In genomic region chr3:43185656-43186375, GRCh38 we compare ENCODE assay signal across 23 cellular contexts.
DNase-seq lines count a peak whose midpoint lies in the region; ATAC-seq, FAIRE-seq and TF ChIP-seq lines count a peak whose summit lies in the region.
"Had no signal": no experiment of that assay in that cellular context is flagged by ENCODE, and none has a peak within 500 bp of the region (broad histone marks: within the 10 kb centered on the region; RNA-seq: fewer than 3 reads in every experiment).

No MANE protein-coding gene starts in this region.

- H3K4me2 ChIP-seq in astrocyte (ENCODE audit: low read length): no peak overlapping the region
- H3K4me2 ChIP-seq: A549, SK-N-SH had no signal

- CTCF ChIA-PET in HEK293 (lab: Yijun Ruan, JAX): interaction anchor here (1.1 kb wide), 1 partner anchor 30 kb away, joined by 4 read pairs; no protein-coding TSS in a partner anchor

- H3K9ac ChIP-seq in astrocyte (ENCODE audit: low read length) (no peak overlapping the region), colonic mucosa (ENCODE audit: low read depth in 2 of 2, low read length in 2 of 2) (no peak overlapping the region)
- H3K9ac ChIP-seq: SK-N-SH had no signal

- H3K9me3 Mint-ChIP-seq in astrocyte (ENCODE audit: unreplicated experiment): peaks cover 6% of the 10 kb centered on the region
- no peaks in the 10 kb centered on the region for H3K9me3 Mint-ChIP-seq in stimulated activated naive B cell treated with anti-CD40 and anti-IgM and Interleukin-4, amounts not matched to agents 10 μg/mL and 1 μg/mL and 100 μg/mL, for 72 hours

- ATAC-seq in HG03378 (IDR thresholded peaks at IDR 0.05; ENCODE audit: unreplicated experiment) (no peak), HG02623 (IDR thresholded peaks at IDR 0.05; ENCODE audit: unreplicated experiment) (no peak)
- no peak for ATAC-seq in stimulated activated naive B cell treated with anti-CD40 and anti-IgM and Interleukin-4, amounts not matched to agents 10 μg/mL and 1 μg/mL and 100 μg/mL, for 72 hours (replicated peaks)
- ATAC-seq: A549; activated CD8-positive, alpha-beta memory T cell treated with anti-CD3 and anti-CD28 coated beads, Interleukin-2, amount 10 ng/mL, durations not matched to agents 7 days and 5 days; HCT116; Panc1; stimulated activated naive CD8-positive, alpha-beta T cell treated with anti-CD3 and anti-CD28 coated beads, Interleukin-15, Interleukin-2, amounts not matched to agents 100 U/mL and 50 U/mL, for 24 hours had no signal

- H3K27me3 ChIP-seq in astrocyte (ENCODE audit: insufficient read depth, low read length) (no peaks in the 10 kb centered on the region), colonic mucosa (no peaks in the 10 kb centered on the region)
- H3K27me3 ChIP-seq: right atrium auricular region, tibial nerve had no signal

- no peak overlapping the region for H3K27ac ChIP-seq in HEK293 (ENCODE audit: extremely low read depth, low read depth, low read length)
- H3K27ac ChIP-seq in astrocyte (ENCODE audit: low read depth, low read length): no peak overlapping the region
- no peak overlapping the region for H3K27ac ChIP-seq in colonic mucosa
- H3K27ac ChIP-seq: A549, left ventricle myocardium inferior, right atrium auricular region, tibial nerve had no signal

- no peaks in the 10 kb centered on the region for H4K20me1 ChIP-seq in astrocyte (ENCODE audit: insufficient read depth, low read length)

- POLR2A ChIA-PET in HEK293 (lab: Yijun Ruan, JAX): no interaction called here

- intact Hi-C loops in colonic mucosa (cut with DNase I): no loop called here

- H3K36me3 ChIP-seq in HEK293 (ENCODE audit: control insufficient read depth in 2 of 2, insufficient read depth in 1 of 2, low read length in 2 of 2): no peaks in the 10 kb centered on the region
- no peaks in the 10 kb centered on the region for H3K36me3 ChIP-seq in astrocyte (ENCODE audit: insufficient read depth, low read length)
- H3K36me3 ChIP-seq in colonic mucosa: no peaks in the 10 kb centered on the region
- H3K36me3 ChIP-seq: left ventricle myocardium inferior, right atrium auricular region, tibial nerve had no signal

- DNase-seq in A172 (ENCODE audit: low spot score) (peak; percentile 50), astrocyte (ENCODE audit: low read depth) (peak; percentile 2), fibroblast of pulmonary artery (ENCODE audit: low read depth) (peak; percentile 50), colonic mucosa (no peak)
- DNase-seq in stimulated activated naive B cell treated with anti-CD40 and anti-IgM and Interleukin-4, amounts not matched to agents 10 μg/mL and 1 μg/mL and 100 μg/mL, for 72 hours: no peak
- DNase-seq: activated CD8-positive, alpha-beta memory T cell treated with anti-CD3 and anti-CD28 coated beads, Interleukin-2, amount 10 ng/mL, durations not matched to agents 7 days and 5 days; CD8-positive, alpha-beta memory T cell; left ventricle myocardium inferior; NCI-H1436 treated with DMSO at 0.1 percent for 48 hours; NCI-H2171 treated with DMSO at 0.1 percent for 48 hours; nucleus accumbens; SK-N-SH; stimulated activated naive CD8-positive, alpha-beta T cell treated with anti-CD3 and anti-CD28 coated beads, Interleukin-15, Interleukin-2, amounts not matched to agents 100 U/mL and 50 U/mL, for 24 hours; T1000 had no signal

- H3K4me1 ChIP-seq in HEK293 (ENCODE audit: control insufficient read depth, insufficient read depth, low read length) (no peaks in the 10 kb centered on the region), astrocyte (ENCODE audit: insufficient read depth, low read length) (peaks cover 6% of the 10 kb centered on the region), colonic mucosa (peaks cover 7% of the 10 kb centered on the region)
- H3K4me1 ChIP-seq: A549 had no signal

- no peak overlapping the region for H3K27ac Mint-ChIP-seq in astrocyte (ENCODE audit: unreplicated experiment)
- H3K27ac Mint-ChIP-seq in stimulated activated naive B cell treated with anti-CD40 and anti-IgM and Interleukin-4, amounts not matched to agents 10 μg/mL and 1 μg/mL and 100 μg/mL, for 72 hours: no peak overlapping the region
- H3K27ac Mint-ChIP-seq: activated CD8-positive, alpha-beta memory T cell treated with anti-CD3 and anti-CD28 coated beads, Interleukin-2, amount 10 ng/mL, durations not matched to agents 7 days and 5 days had no signal

- H3K79me2 ChIP-seq in astrocyte (ENCODE audit: insufficient read depth, low read length): no peaks in the 10 kb centered on the region

- no peak overlapping the region for H3K4me3 Mint-ChIP-seq in astrocyte (ENCODE audit: unreplicated experiment)
- no peak overlapping the region for H3K4me3 Mint-ChIP-seq in stimulated activated naive B cell treated with anti-CD40 and anti-IgM and Interleukin-4, amounts not matched to agents 10 μg/mL and 1 μg/mL and 100 μg/mL, for 72 hours
- H3K4me3 Mint-ChIP-seq: activated CD8-positive, alpha-beta memory T cell treated with anti-CD3 and anti-CD28 coated beads, Interleukin-2, amount 10 ng/mL, durations not matched to agents 7 days and 5 days; CD8-positive, alpha-beta memory T cell had no signal

- FAIRE-seq in astrocyte (lab: Jason Lieb, UNC): no peak
- FAIRE-seq: A549, GM19239 had no signal

- peaks cover 2% of the 10 kb centered on the region for H3K4me1 Mint-ChIP-seq in astrocyte (ENCODE audit: low read depth, unreplicated experiment)
- peaks cover 8 to 15% of the 10 kb centered on the region in 2 donors for H3K4me1 Mint-ChIP-seq in stimulated activated naive B cell treated with anti-CD40 and anti-IgM and Interleukin-4, amounts not matched to agents 10 μg/mL and 1 μg/mL and 100 μg/mL, for 72 hours

- no peaks in the 10 kb centered on the region for H3K36me3 Mint-ChIP-seq in astrocyte (ENCODE audit: low read depth, unreplicated experiment)
- no peaks in the 10 kb centered on the region for H3K36me3 Mint-ChIP-seq in stimulated activated naive B cell treated with anti-CD40 and anti-IgM and Interleukin-4, amounts not matched to agents 10 μg/mL and 1 μg/mL and 100 μg/mL, for 72 hours

- no peak overlapping the region for H2AFZ ChIP-seq in astrocyte (ENCODE audit: low read depth, low read length)

- peaks cover 19% of the 10 kb centered on the region for H3K27me3 Mint-ChIP-seq in astrocyte (ENCODE audit: low read depth, unreplicated experiment)
- H3K27me3 Mint-ChIP-seq in stimulated activated naive B cell treated with anti-CD40 and anti-IgM and Interleukin-4, amounts not matched to agents 10 μg/mL and 1 μg/mL and 100 μg/mL, for 72 hours: peaks cover 0 to 11% of the 10 kb centered on the region in 2 donors
- H3K27me3 Mint-ChIP-seq: CD8-positive, alpha-beta memory T cell had no signal

- no peaks in the 10 kb centered on the region for H3K9me3 ChIP-seq in HEK293 (ENCODE audit: control insufficient read depth, insufficient read depth, low read depth, low read length)
- H3K9me3 ChIP-seq in astrocyte (ENCODE audit: insufficient read depth, low read depth, low read length): no peaks in the 10 kb centered on the region
- H3K9me3 ChIP-seq in colonic mucosa: no peaks in the 10 kb centered on the region
- H3K9me3 ChIP-seq: A549, left ventricle myocardium inferior, right atrium auricular region, SK-N-SH, tibial nerve had no signal

- TF ChIP-seq CTCF in HEK293 (tag by site-specific recombination; IDR thresholded peaks at IDR 0.05) (no peak), astrocyte (IDR thresholded peaks at IDR 0.05; ENCODE audit: insufficient read depth, low read depth, low read length) (no peak), fibroblast of pulmonary artery (IDR thresholded peaks at IDR 0.05; ENCODE audit: low read length, missing control alignments) (no peak), colonic mucosa (IDR thresholded peaks at IDR 0.05) (no peak)

- H3K4me3 ChIP-seq in HEK293 (ENCODE audit: low read depth, low read length) (no peak overlapping the region), astrocyte (ENCODE audit: insufficient read depth, low read depth, low read length) (no peak overlapping the region), fibroblast of pulmonary artery (replicated peaks; ENCODE audit: low read depth, low read length) (no peak overlapping the region), colonic mucosa (no peak overlapping the region)
- H3K4me3 ChIP-seq: A549, left ventricle myocardium inferior, right atrium auricular region, tibial nerve had no signal

TF ChIP-seq in HEK293, 187 proteins besides CTCF, POLR2A, EP300 and RAD21 (continues in another document):
- TF ChIP-seq ZNF843 (tag by site-specific recombination; IDR thresholded peaks at IDR 0.05) (no peak), PATZ1 (tag by site-specific recombination; IDR thresholded peaks at IDR 0.05) (no peak), ZNF596 (tag by site-specific recombination; IDR thresholded peaks at IDR 0.05) (no peak), ZNF391 (tag by site-specific recombination; IDR thresholded peaks at IDR 0.05; ENCODE audit: borderline replicate concordance, low read depth) (no peak), KLF8 (tag by site-specific recombination; IDR thresholded peaks at IDR 0.05) (no peak), ZNF549 (tag by site-specific recombination; IDR thresholded peaks at IDR 0.05) (no peak), ZNF530 (tag by site-specific recombination; IDR thresholded peaks at IDR 0.05; ENCODE audit: low read depth) (no peak), FEZF1 (tag by site-specific recombination; IDR thresholded peaks at IDR 0.05) (peak; percentile 62), ZNF544 (tag by site-specific recombination; IDR thresholded peaks at IDR 0.05) (no peak), SALL2 (tag by site-specific recombination; IDR thresholded peaks at IDR 0.05; ENCODE audit: borderline replicate concordance) (no peak), ZNF660 (tag by site-specific recombination; IDR thresholded peaks at IDR 0.05) (no peak), SP3 (tag by site-specific recombination; IDR thresholded peaks at IDR 0.05) (no peak), ZBTB17 (tag by site-specific recombination; IDR thresholded peaks at IDR 0.05) (no peak)

Comparison
In these comparisons a context has a peak if more than half of its experiments do, and no peak if none do; other contexts are left out.
1. DNase-seq: peak in A172 (single experiment), astrocyte (single experiment) and fibroblast of pulmonary artery (single experiment); none in colonic mucosa (single experiment) and stimulated activated naive B cell treated with anti-CD40 and anti-IgM and Interleukin-4, amounts not matched to agents 10 μg/mL and 1 μg/mL and 100 μg/mL, for 72 hours (single experiment).